ENCODE assay signal across 12 cellular contexts in the genomic region with DNA sequence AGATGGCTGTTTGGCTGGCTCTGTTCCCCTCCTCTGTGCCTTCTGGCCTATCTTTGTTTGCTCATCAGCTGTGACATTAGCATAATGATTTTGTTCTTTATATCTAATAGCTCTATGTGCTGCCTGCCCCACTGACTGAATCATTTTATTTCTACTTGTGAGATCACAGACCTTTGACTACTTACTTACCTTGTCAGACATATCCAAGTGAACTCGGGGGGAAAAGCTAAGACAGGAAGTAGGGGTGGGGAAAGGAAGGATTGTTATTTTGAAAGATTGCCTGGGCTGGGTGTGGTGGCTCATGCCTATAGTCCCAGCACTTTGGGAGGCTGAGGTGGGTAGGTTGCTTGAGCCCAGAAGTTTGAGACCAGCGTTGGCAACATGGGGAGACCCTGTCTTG.
DNase-seq lines count a peak whose midpoint lies in the region; ATAC-seq, FAIRE-seq and TF ChIP-seq lines count a peak whose summit lies in the region.
"Had no signal": no experiment of that assay in that cellular context is flagged by ENCODE, and none has a peak within 500 bp of the region (broad histone marks: within the 10 kb centered on the region; RNA-seq: fewer than 3 reads in every experiment).

No MANE protein-coding gene starts in this region.

- peaks cover 2% of the 10 kb centered on the region for H3K27me3 Mint-ChIP-seq in GM23338 (ENCODE audit: insufficient read depth, low read depth, poor library complexity)
- H3K27me3 Mint-ChIP-seq: activated CD4-positive, alpha-beta T cell treated with anti-CD3 and anti-CD28 coated beads for 36 hours had no signal

- no peak overlapping the region for H3K9ac ChIP-seq in K562 (ENCODE audit: insufficient read depth in 1 of 2, low read depth in 2 of 2, low read length in 2 of 2)
- H3K9ac ChIP-seq in skeletal muscle tissue (ENCODE audit: low read depth in 1 of 3, low read length in 3 of 3), result peak overlapping the region; percentile 50 to 55 (median 54)

- no peak overlapping the region for H3K4me3 ChIP-seq in GM23338
- H3K4me3 ChIP-seq in K562, result no peak overlapping the region
- no peak overlapping the region for H3K4me3 ChIP-seq in right atrium auricular region
- H3K4me3 ChIP-seq in skeletal muscle tissue (ENCODE audit: low read length in 3 of 3), result peak overlapping the region in 1 of 3 donors; percentile 14
- H3K4me3 ChIP-seq: right lobe of liver had no signal

- TF ChIP-seq EP300 in K562 (IDR thresholded peaks at IDR 0.05; ENCODE audit: low read length), result no peak

- POLR2A ChIA-PET in K562 (lab: Yijun Ruan, JAX), result interaction anchor here (1.0 to 1.2 kb wide), 2 partner anchors 15 to 19 kb away, joined by 3 to 4 read pairs; no protein-coding TSS in a partner anchor

- H3F3A ChIP-seq in GM23338 (replicated peaks; ENCODE audit: low read depth), result no peaks in the 10 kb centered on the region

- H3K36me3 ChIP-seq in GM23338 (ENCODE audit: insufficient read depth) (no peaks in the 10 kb centered on the region), K562 (ENCODE audit: control insufficient read depth, insufficient read depth, low read length) (no peaks in the 10 kb centered on the region), right atrium auricular region (no peaks in the 10 kb centered on the region), skeletal muscle tissue (ENCODE audit: control insufficient read depth in 3 of 3, insufficient read depth in 3 of 3, low read length in 3 of 3) (no peaks in the 10 kb centered on the region)
- H3K36me3 ChIP-seq: right lobe of liver had no signal

- H3K9me3 ChIP-seq in K562 (replicated peaks; ENCODE audit: control insufficient read depth, insufficient read depth, low read depth, low read length) (no peaks in the 10 kb centered on the region), right atrium auricular region (no peaks in the 10 kb centered on the region), skeletal muscle tissue (ENCODE audit: control insufficient read depth in 3 of 3, low read length in 3 of 3) (no peaks in the 10 kb centered on the region)
- H3K9me3 ChIP-seq: right lobe of liver had no signal

- TF ChIP-seq CTCF in GM23338 (conservative IDR thresholded peaks at IDR 0.05; ENCODE audit: low read depth in 2 of 2) (no peak), K562 (IDR thresholded peaks at IDR 0.05 in 2 of 3, conservative IDR thresholded peaks at IDR 0.05 in 1 of 3; ENCODE audit: insufficient read depth in 2 of 3, low read depth in 1 of 3, low read length in 3 of 3) (no peak), right atrium auricular region (IDR thresholded peaks at IDR 0.05) (no peak)

- DNase-seq in GM23338 (ENCODE audit: low spot score) (no peak), K562 (ENCODE audit: extremely low read depth in 1 of 4, low spot score in 3 of 4) (no peak), right atrium auricular region (ENCODE audit: low spot score) (no peak), NCI-H1417 treated with DMSO at 0.1 percent for 48 hours (lab: John Stamatoyannopoulos, UW) (no peak), NCI-H82 (lab: John Stamatoyannopoulos, UW) (no peak), HT-29 (ENCODE audit: low spot score) (no peak), hippocampal formation (lab: John Stamatoyannopoulos, UW) (no peak)
- DNase-seq: activated CD4-positive, alpha-beta T cell treated with anti-CD3 and anti-CD28 coated beads for 36 hours; activated naive CD8-positive, alpha-beta T cell treated with anti-CD3 and anti-CD28 coated beads, Interleukin-2, amount 10 ng/mL, durations not matched to agents 7 days and 5 days; right lobe of liver had no signal

- H3K9me3 Mint-ChIP-seq in GM23338, result no peaks in the 10 kb centered on the region
- H3K9me3 Mint-ChIP-seq: activated naive CD8-positive, alpha-beta T cell treated with anti-CD3 and anti-CD28 coated beads, Interleukin-2, amount 10 ng/mL, durations not matched to agents 7 days and 5 days; stimulated activated effector memory CD8-positive, alpha-beta T cell treated with anti-CD3 and anti-CD28 coated beads, Interleukin-12 subunit alpha, Interleukin-12 subunit beta, amount 100 ng/mL, for 72 hours had no signal

- no peaks in the 10 kb centered on the region for H3K36me3 Mint-ChIP-seq in GM23338 (ENCODE audit: low read depth)
- H3K36me3 Mint-ChIP-seq: activated naive CD8-positive, alpha-beta T cell treated with anti-CD3 and anti-CD28 coated beads, Interleukin-2, amount 10 ng/mL, durations not matched to agents 7 days and 5 days; stimulated activated effector memory CD8-positive, alpha-beta T cell treated with anti-CD3 and anti-CD28 coated beads, Interleukin-12 subunit alpha, Interleukin-12 subunit beta, amount 100 ng/mL, for 72 hours had no signal

- FAIRE-seq in K562 (lab: Jason Lieb, UNC), result no peak

- peaks cover 31% of the 10 kb centered on the region for H3K4me1 Mint-ChIP-seq in GM23338
- H3K4me1 Mint-ChIP-seq: stimulated activated effector memory CD8-positive, alpha-beta T cell treated with anti-CD3 and anti-CD28 coated beads, Interleukin-12 subunit alpha, Interleukin-12 subunit beta, amount 100 ng/mL, for 72 hours had no signal

- H2AFZ ChIP-seq in GM23338 (no peak overlapping the region), K562 (ENCODE audit: low read depth, low read length) (no peak overlapping the region)

- intact Hi-C loops in K562 (cut with micrococcal nuclease), result no loop called here

- H3K9me2 ChIP-seq in GM23338 (ENCODE audit: insufficient read depth), result no peaks in the 10 kb centered on the region

- no peaks in the 10 kb centered on the region for H3K9me1 ChIP-seq in K562 (ENCODE audit: control insufficient read depth, insufficient read depth, low read length)

- no peak for TF ChIP-seq POLR2A in K562 (conservative IDR thresholded peaks at IDR 0.05)

- H3K27ac Mint-ChIP-seq in GM23338, result no peak overlapping the region; the same call in 1 of the 2 replicates
- H3K27ac Mint-ChIP-seq: activated CD4-positive, alpha-beta T cell treated with anti-CD3 and anti-CD28 coated beads for 36 hours; activated naive CD8-positive, alpha-beta T cell treated with anti-CD3 and anti-CD28 coated beads, Interleukin-2, amount 10 ng/mL, durations not matched to agents 7 days and 5 days; stimulated activated effector memory CD8-positive, alpha-beta T cell treated with anti-CD3 and anti-CD28 coated beads, Interleukin-12 subunit alpha, Interleukin-12 subunit beta, amount 100 ng/mL, for 72 hours had no signal

- H3K27me3 ChIP-seq in GM23338 (ENCODE audit: insufficient read depth), result no peaks in the 10 kb centered on the region
- H3K27me3 ChIP-seq in K562 (ENCODE audit: control insufficient read depth in 2 of 2, insufficient read depth in 2 of 2, low read length in 2 of 2), result peaks cover 8 to 52% of the 10 kb centered on the region in 2 experiments
- no peaks in the 10 kb centered on the region for H3K27me3 ChIP-seq in right atrium auricular region
- H3K27me3 ChIP-seq in skeletal muscle tissue (ENCODE audit: control insufficient read depth in 3 of 3, insufficient read depth in 3 of 3, low read length in 3 of 3), result no peaks in the 10 kb centered on the region
- H3K27me3 ChIP-seq: right lobe of liver had no signal

- no peaks in the 10 kb centered on the region for H3K79me2 ChIP-seq in GM23338 (replicated peaks; ENCODE audit: insufficient read depth)
- no peaks in the 10 kb centered on the region for H3K79me2 ChIP-seq in K562 (ENCODE audit: control insufficient read depth, insufficient read depth, low read length)

- CTCF ChIA-PET in K562 (lab: Yijun Ruan, JAX; ENCODE audit: low intra/inter-chr PET ratio), result no interaction called here

- TF ChIP-seq RAD21 in K562 (CRISPR knock-in tag; conservative IDR thresholded peaks at IDR 0.05 in 1 of 2, IDR thresholded peaks at IDR 0.05 in 1 of 2), result no peak

- no peak overlapping the region for H3K4me3 Mint-ChIP-seq in GM23338
- H3K4me3 Mint-ChIP-seq: activated CD4-positive, alpha-beta T cell treated with anti-CD3 and anti-CD28 coated beads for 36 hours; activated naive CD8-positive, alpha-beta T cell treated with anti-CD3 and anti-CD28 coated beads, Interleukin-2, amount 10 ng/mL, durations not matched to agents 7 days and 5 days; stimulated activated effector memory CD8-positive, alpha-beta T cell treated with anti-CD3 and anti-CD28 coated beads, Interleukin-12 subunit alpha, Interleukin-12 subunit beta, amount 100 ng/mL, for 72 hours had no signal

- H4K20me1 ChIP-seq in GM23338 (replicated peaks; ENCODE audit: insufficient read depth), result peaks cover 11% of the 10 kb centered on the region; the same call in 1 of the 2 replicates
- H4K20me1 ChIP-seq in K562 (replicated peaks; ENCODE audit: control insufficient read depth, insufficient read depth, low read length), result no peaks in the 10 kb centered on the region; the same call in 1 of the 2 replicates

- BruUV-seq in K562 (replicated peaks; lab: Mats Ljungman, UMichigan), result no TSS peak

- in situ Hi-C loops in K562 (cut with MboI), result no loop called here

- WGBS in K562 (ENCODE audit: insufficient coverage, low coverage, missing lambda C conversion rate), result 0% methylated on average over 2 of the region's 2 CpGs

- H3K27ac ChIP-seq in GM23338 (ENCODE audit: low read depth), result 0 out of 2 replicates have a peak overlapping the region, but pooled peaks have one; percentile 47
- no peak overlapping the region for H3K27ac ChIP-seq in K562 (ENCODE audit: extremely low read depth, low read depth, low read length)
- H3K27ac ChIP-seq in right atrium auricular region, result peak overlapping the region; percentile 75 to 82
- H3K27ac ChIP-seq in skeletal muscle tissue (ENCODE audit: low read depth, low read length), result peak overlapping the region; percentile 84
- H3K27ac ChIP-seq: right lobe of liver had no signal

- no peak for ATAC-seq in GM23338
- no peak; the same call in 2 of the 3 replicates for ATAC-seq in K562
- ATAC-seq: activated CD4-positive, alpha-beta T cell treated with anti-CD3 and anti-CD28 coated beads for 36 hours; stimulated activated effector memory CD8-positive, alpha-beta T cell treated with anti-CD3 and anti-CD28 coated beads, Interleukin-12 subunit alpha, Interleukin-12 subunit beta, amount 100 ng/mL, for 72 hours had no signal

- H3K4me1 ChIP-seq in GM23338 (ENCODE audit: insufficient read depth) (0 out of 2 replicates have a peak, but pooled peaks cover 4% of the 10 kb centered on the region), K562 (replicated peaks in 1 of 2; ENCODE audit: control insufficient read depth in 2 of 2, insufficient read depth in 2 of 2, low read length in 2 of 2) (peaks cover 3 to 4% of the 10 kb centered on the region in 2 experiments; a peak in 3 of 5 replicates), right atrium auricular region (peaks cover 0 to 46% of the 10 kb centered on the region in 2 donors), skeletal muscle tissue (ENCODE audit: control insufficient read depth in 3 of 3, insufficient read depth in 3 of 3, low read length in 3 of 3) (peaks cover 46 to 53% (median 51%) of the 10 kb centered on the region in 3 donors)

- H3K4me2 ChIP-seq in GM23338 (no peak overlapping the region), K562 (ENCODE audit: insufficient read depth, low read length) (no peak overlapping the region)

TF ChIP-seq in K562, 482 proteins besides CTCF, POLR2A, EP300 and RAD21 (continues in another document):
- no peak for TF ChIP-seq NR2C2 (CRISPR knock-in tag; IDR thresholded peaks at IDR 0.05)
- 0 out of 2 replicates have a peak, but pooled peaks have one; percentile 9 for TF ChIP-seq NR2C2 (tag; IDR thresholded peaks at IDR 0.05)
- TF ChIP-seq L3MBTL2 (IDR thresholded peaks at IDR 0.05), result no peak

Comparison
In these comparisons a context has a peak if more than half of its experiments do, and no peak if none do; other contexts are left out.
1. H3K9ac ChIP-seq: peak in skeletal muscle tissue (3 of 3); none in K562 (0 of 2).